In genomic region chr1:9626201-9626608, GRCh38 we compare ENCODE assay signal across 1 cellular context.
TF ChIP-seq lines count a peak whose summit lies in the region.

No MANE protein-coding gene starts in this region.

TF ChIP-seq in GM23338, 12 proteins besides CTCF, POLR2A, EP300 and RAD21 (continued from another document):
- no peak for TF ChIP-seq ZNF462 (CRISPR knock-in tag; IDR thresholded peaks at IDR 0.05)
- TF ChIP-seq EZH2 (IDR thresholded peaks at IDR 0.05; ENCODE audit: low read depth, unreplicated experiment), result no peak
- TF ChIP-seq NANOG (IDR thresholded peaks at IDR 0.05; ENCODE audit: borderline replicate concordance), result no peak
- no peak for TF ChIP-seq POLR2AphosphoS5 (IDR thresholded peaks at IDR 0.05; ENCODE audit: low read depth)
- TF ChIP-seq JUNB (IDR thresholded peaks at IDR 0.05; ENCODE audit: unreplicated experiment), result no peak
- no peak for TF ChIP-seq ZNF331 (CRISPR knock-in tag; IDR thresholded peaks at IDR 0.05; ENCODE audit: low read depth)
- TF ChIP-seq STAT1 (IDR thresholded peaks at IDR 0.05; ENCODE audit: unreplicated experiment), result no peak
